ENCODE assay signal across 19 cellular contexts in the genomic region with DNA sequence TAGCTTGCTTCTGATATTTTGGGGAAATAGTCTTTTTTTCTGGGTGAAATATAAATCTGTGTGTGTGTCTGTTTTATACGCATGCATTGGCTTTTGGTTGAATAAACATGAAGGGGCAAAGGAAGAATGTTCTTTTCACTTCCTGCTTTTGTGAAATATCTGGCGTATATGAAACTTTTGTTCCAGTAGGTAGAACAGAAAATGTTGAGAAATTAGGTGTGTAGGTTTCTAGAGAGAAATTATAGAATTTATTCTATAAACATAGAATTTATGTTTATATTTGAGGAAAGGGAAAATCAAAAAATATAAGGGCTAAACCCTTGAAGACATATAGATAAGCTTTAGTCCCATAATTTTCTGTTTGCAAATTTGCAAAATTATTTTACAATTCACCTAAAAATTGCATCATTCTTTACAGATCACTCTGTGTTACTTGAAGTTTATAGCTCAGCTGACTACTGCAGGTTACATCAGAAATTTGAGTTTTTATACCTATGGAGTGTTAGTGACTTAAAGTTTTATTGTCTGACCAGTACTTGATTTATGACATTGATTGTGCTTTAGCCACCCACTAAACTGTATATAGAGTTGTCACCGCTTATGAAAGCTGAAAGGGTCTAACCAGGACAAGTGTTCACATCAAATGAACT.
A peak's percentile ranks its signal among the peaks of the same experiment; 100 is the strongest.
DNase-seq lines count a peak whose midpoint lies in the region; ATAC-seq and TF ChIP-seq lines count a peak whose summit lies in the region.
"Had no signal": no experiment of that assay in that cellular context is flagged by ENCODE, and none has a peak within 500 bp of the region (broad histone marks: within the 10 kb centered on the region; RNA-seq: fewer than 3 reads in every experiment).

No MANE protein-coding gene starts in this region.

- H3K36me3 Mint-ChIP-seq in activated T-cell treated with anti-CD3 and anti-CD28 coated beads, Interleukin-2, amount 50 U/mL, for 72 hours (ENCODE audit: insufficient read depth in 2 of 2) = peaks cover 6 to 16% of the 10 kb centered on the region in 2 donors
- H3K36me3 Mint-ChIP-seq in activated T-cell treated with anti-CD3 and anti-CD28 coated beads, Interleukin-2, amount 50 U/mL, for 4 hours (ENCODE audit: insufficient read depth) = peaks cover 17% of the 10 kb centered on the region
- peaks cover 27% of the 10 kb centered on the region for H3K36me3 Mint-ChIP-seq in activated naive CD8-positive, alpha-beta T cell treated with anti-CD3 and anti-CD28 coated beads, Interleukin-2, amount 10 ng/mL, durations not matched to agents 7 days and 5 days
- H3K36me3 Mint-ChIP-seq in progenitor cell of endocrine pancreas (ENCODE audit: insufficient read depth) = peaks cover 26% of the 10 kb centered on the region
- H3K36me3 Mint-ChIP-seq in effector memory CD8-positive, alpha-beta T cell (ENCODE audit: insufficient read depth) = no peaks in the 10 kb centered on the region

- no peaks in the 10 kb centered on the region for H3K9me3 ChIP-seq in Karpas-422 (ENCODE audit: low read length)
- H3K9me3 ChIP-seq: breast epithelium, testis had no signal

- H3K4me3 ChIP-seq in Karpas-422 (ENCODE audit: low read length) = no peak overlapping the region
- H3K4me3 ChIP-seq: breast epithelium, testis had no signal

- H3K4me1 Mint-ChIP-seq in activated T-cell treated with anti-CD3 and anti-CD28 coated beads, Interleukin-2, amount 50 U/mL, for 72 hours (ENCODE audit: low read depth) = peaks cover 54% of the 10 kb centered on the region
- peaks cover 40% of the 10 kb centered on the region for H3K4me1 Mint-ChIP-seq in activated T-cell treated with anti-CD3 and anti-CD28 coated beads, Interleukin-2, amount 50 U/mL, for 4 hours (ENCODE audit: low read depth)
- H3K4me1 Mint-ChIP-seq in activated naive CD8-positive, alpha-beta T cell treated with anti-CD3 and anti-CD28 coated beads, Interleukin-2, amount 10 ng/mL, durations not matched to agents 7 days and 5 days = peaks cover 18% of the 10 kb centered on the region
- H3K4me1 Mint-ChIP-seq in progenitor cell of endocrine pancreas (ENCODE audit: low read depth) = no peaks in the 10 kb centered on the region
- H3K4me1 Mint-ChIP-seq in effector memory CD8-positive, alpha-beta T cell (ENCODE audit: low read depth in 2 of 2) = no peaks in the 10 kb centered on the region

- no peaks in the 10 kb centered on the region for H3K9me2 ChIP-seq in Karpas-422 (replicated peaks; ENCODE audit: insufficient read depth, low read length)

- no peak overlapping the region for H3K4me2 ChIP-seq in Karpas-422 (ENCODE audit: low read depth, low read length, poor library complexity, severe bottlenecking)

- TF ChIP-seq CTCF in progenitor cell of endocrine pancreas (IDR thresholded peaks at IDR 0.05; ENCODE audit: unreplicated experiment) (no peak), GM10266 (IDR thresholded peaks at IDR 0.05; ENCODE audit: control insufficient read depth, insufficient read depth, low read depth, missing control alignments) (no peak)

- peak; percentile 37 to 53 for ATAC-seq in activated T-cell treated with anti-CD3 and anti-CD28 coated beads, Interleukin-2, amount 50 U/mL, for 72 hours (replicated peaks in 1 of 2)
- no peak for ATAC-seq in activated T-cell treated with anti-CD3 and anti-CD28 coated beads, Interleukin-2, amount 50 U/mL, for 4 hours
- peak; percentile 36 for ATAC-seq in activated naive CD8-positive, alpha-beta T cell treated with anti-CD3 and anti-CD28 coated beads, Interleukin-2, amount 10 ng/mL, durations not matched to agents 7 days and 5 days (ENCODE audit: low read depth)
- no peak for ATAC-seq in effector memory CD8-positive, alpha-beta T cell (replicated peaks)
- ATAC-seq: Panc1 had no signal

- H3K79me2 ChIP-seq in Karpas-422 (ENCODE audit: low read length) = no peaks in the 10 kb centered on the region
- H3K79me2 ChIP-seq: parathyroid adenoma had no signal

- DNase-seq in activated T-cell treated with anti-CD3 and anti-CD28 coated beads, Interleukin-2, amount 50 U/mL, for 72 hours = no peak
- no peak for DNase-seq in activated T-cell treated with anti-CD3 and anti-CD28 coated beads, Interleukin-2, amount 50 U/mL, for 4 hours
- DNase-seq in Karpas-422 = peak; percentile 41
- DNase-seq in activated naive CD8-positive, alpha-beta T cell treated with anti-CD3 and anti-CD28 coated beads, Interleukin-2, amount 10 ng/mL, durations not matched to agents 7 days and 5 days = no peak
- DNase-seq in progenitor cell of endocrine pancreas (ENCODE audit: low spot score, unreplicated experiment) = no peak
- no peak for DNase-seq in GM10266 (ENCODE audit: extremely low spot score)
- DNase-seq in effector memory CD8-positive, alpha-beta T cell = no peak
- DNase-seq in NCI-H1694 treated with DMSO at 0.1 percent for 48 hours (lab: John Stamatoyannopoulos, UW) = no peak
- DNase-seq: activated CD4-positive, alpha-beta T cell treated with anti-CD3 and anti-CD28 coated beads for 48 hours; activated gamma-delta T cell; Calu3; HFFc6; kidney; NCI-H1092 treated with DMSO at 0.1 percent for 48 hours; stimulated activated CD4-positive, alpha-beta T cell treated with anti-CD3 and anti-CD28 coated beads, Interleukin-12 subunit alpha, Interleukin-12 subunit beta, amount 100 ng/mL, for 4 hours; testis had no signal

- H2AFZ ChIP-seq in Karpas-422 (ENCODE audit: low read length) = peak overlapping the region; percentile 11; the same call in 1 of the 2 replicates
- H2AFZ ChIP-seq: parathyroid adenoma had no signal

- H3K4me1 ChIP-seq in Karpas-422 (ENCODE audit: low read length) = peaks cover 8% of the 10 kb centered on the region
- H3K4me1 ChIP-seq: breast epithelium, testis had no signal

- no peak overlapping the region for H3K9ac ChIP-seq in Karpas-422 (ENCODE audit: low read length)
- H3K9ac ChIP-seq: parathyroid adenoma had no signal

- no peaks in the 10 kb centered on the region for H3K36me3 ChIP-seq in Karpas-422 (ENCODE audit: insufficient read depth, low read length)
- H3K36me3 ChIP-seq: breast epithelium had no signal

- POLR2A ChIA-PET in activated naive CD8-positive, alpha-beta T cell treated with anti-CD3 and anti-CD28 coated beads, Interleukin-2, amount 10 ng/mL, durations not matched to agents 7 days and 5 days (lab: Charles Lee) = interaction anchor here (0.6 kb wide), 1 partner anchor 15 kb away, joined by 3 read pairs; no protein-coding TSS in a partner anchor

- H3K4me3 Mint-ChIP-seq in activated T-cell treated with anti-CD3 and anti-CD28 coated beads, Interleukin-2, amount 50 U/mL, for 72 hours = peak overlapping the region; percentile 35 to 68
- H3K4me3 Mint-ChIP-seq in activated T-cell treated with anti-CD3 and anti-CD28 coated beads, Interleukin-2, amount 50 U/mL, for 4 hours = no peak overlapping the region
- peak overlapping the region; percentile 63 for H3K4me3 Mint-ChIP-seq in activated naive CD8-positive, alpha-beta T cell treated with anti-CD3 and anti-CD28 coated beads, Interleukin-2, amount 10 ng/mL, durations not matched to agents 7 days and 5 days
- H3K4me3 Mint-ChIP-seq in progenitor cell of endocrine pancreas (ENCODE audit: low read depth) = no peak overlapping the region
- no peak overlapping the region for H3K4me3 Mint-ChIP-seq in effector memory CD8-positive, alpha-beta T cell
- H3K4me3 Mint-ChIP-seq: HFFc6 had no signal

- peaks cover 2 to 10% of the 10 kb centered on the region in 2 donors for H3K9me3 Mint-ChIP-seq in activated T-cell treated with anti-CD3 and anti-CD28 coated beads, Interleukin-2, amount 50 U/mL, for 72 hours
- H3K9me3 Mint-ChIP-seq in activated T-cell treated with anti-CD3 and anti-CD28 coated beads, Interleukin-2, amount 50 U/mL, for 4 hours = peaks cover 5% of the 10 kb centered on the region
- peaks cover 4% of the 10 kb centered on the region for H3K9me3 Mint-ChIP-seq in activated naive CD8-positive, alpha-beta T cell treated with anti-CD3 and anti-CD28 coated beads, Interleukin-2, amount 10 ng/mL, durations not matched to agents 7 days and 5 days
- H3K9me3 Mint-ChIP-seq in progenitor cell of endocrine pancreas (ENCODE audit: low read depth) = peaks cover 12% of the 10 kb centered on the region
- no peaks in the 10 kb centered on the region for H3K9me3 Mint-ChIP-seq in effector memory CD8-positive, alpha-beta T cell
- H3K9me3 Mint-ChIP-seq: HFFc6 had no signal

- no peaks in the 10 kb centered on the region for H3K27me3 ChIP-seq in Karpas-422 (ENCODE audit: low read length)
- H3K27me3 ChIP-seq: breast epithelium, testis had no signal

- H4K20me1 ChIP-seq in Karpas-422 (ENCODE audit: insufficient read depth, low read depth, low read length) = no peaks in the 10 kb centered on the region

- H3K27ac ChIP-seq in Karpas-422 (ENCODE audit: low read length) = peak overlapping the region; percentile 26; the same call in 1 of the 2 replicates
- H3K27ac ChIP-seq: breast epithelium, parathyroid adenoma, testis had no signal

- H3K27me3 Mint-ChIP-seq in activated T-cell treated with anti-CD3 and anti-CD28 coated beads, Interleukin-2, amount 50 U/mL, for 72 hours (ENCODE audit: low read depth) = no peaks in the 10 kb centered on the region
- H3K27me3 Mint-ChIP-seq in activated T-cell treated with anti-CD3 and anti-CD28 coated beads, Interleukin-2, amount 50 U/mL, for 4 hours (ENCODE audit: low read depth) = no peaks in the 10 kb centered on the region
- no peaks in the 10 kb centered on the region for H3K27me3 Mint-ChIP-seq in activated naive CD8-positive, alpha-beta T cell treated with anti-CD3 and anti-CD28 coated beads, Interleukin-2, amount 10 ng/mL, durations not matched to agents 7 days and 5 days
- H3K27me3 Mint-ChIP-seq in progenitor cell of endocrine pancreas = no peaks in the 10 kb centered on the region
- H3K27me3 Mint-ChIP-seq in effector memory CD8-positive, alpha-beta T cell = no peaks in the 10 kb centered on the region

- peak overlapping the region; percentile 91 for H3K27ac Mint-ChIP-seq in activated T-cell treated with anti-CD3 and anti-CD28 coated beads, Interleukin-2, amount 50 U/mL, for 72 hours
- peak overlapping the region; percentile 90 for H3K27ac Mint-ChIP-seq in activated naive CD8-positive, alpha-beta T cell treated with anti-CD3 and anti-CD28 coated beads, Interleukin-2, amount 10 ng/mL, durations not matched to agents 7 days and 5 days
- peak overlapping the region; percentile 74 for H3K27ac Mint-ChIP-seq in progenitor cell of endocrine pancreas
- no peak overlapping the region for H3K27ac Mint-ChIP-seq in effector memory CD8-positive, alpha-beta T cell
- H3K27ac Mint-ChIP-seq: HFFc6 had no signal

Comparison
In these comparisons a context has a peak if more than half of its experiments do, and no peak if none do; other contexts are left out.
1. ATAC-seq: peak in activated T-cell treated with anti-CD3 and anti-CD28 coated beads, Interleukin-2, amount 50 U/mL, for 72 hours (2 of 2) and activated naive CD8-positive, alpha-beta T cell treated with anti-CD3 and anti-CD28 coated beads, Interleukin-2, amount 10 ng/mL, durations not matched to agents 7 days and 5 days (single experiment); none in activated T-cell treated with anti-CD3 and anti-CD28 coated beads, Interleukin-2, amount 50 U/mL, for 4 hours (0 of 2) and effector memory CD8-positive, alpha-beta T cell (single experiment).
2. H3K4me3 Mint-ChIP-seq: peak in activated T-cell treated with anti-CD3 and anti-CD28 coated beads, Interleukin-2, amount 50 U/mL, for 72 hours (2 of 2) and activated naive CD8-positive, alpha-beta T cell treated with anti-CD3 and anti-CD28 coated beads, Interleukin-2, amount 10 ng/mL, durations not matched to agents 7 days and 5 days (single experiment); none in activated T-cell treated with anti-CD3 and anti-CD28 coated beads, Interleukin-2, amount 50 U/mL, for 4 hours (single experiment), progenitor cell of endocrine pancreas (single experiment) and effector memory CD8-positive, alpha-beta T cell (0 of 2).
3. H3K27ac Mint-ChIP-seq: peak in activated T-cell treated with anti-CD3 and anti-CD28 coated beads, Interleukin-2, amount 50 U/mL, for 72 hours (single experiment), activated naive CD8-positive, alpha-beta T cell treated with anti-CD3 and anti-CD28 coated beads, Interleukin-2, amount 10 ng/mL, durations not matched to agents 7 days and 5 days (single experiment) and progenitor cell of endocrine pancreas (single experiment); none in effector memory CD8-positive, alpha-beta T cell (0 of 2).